In the genomic region with DNA sequence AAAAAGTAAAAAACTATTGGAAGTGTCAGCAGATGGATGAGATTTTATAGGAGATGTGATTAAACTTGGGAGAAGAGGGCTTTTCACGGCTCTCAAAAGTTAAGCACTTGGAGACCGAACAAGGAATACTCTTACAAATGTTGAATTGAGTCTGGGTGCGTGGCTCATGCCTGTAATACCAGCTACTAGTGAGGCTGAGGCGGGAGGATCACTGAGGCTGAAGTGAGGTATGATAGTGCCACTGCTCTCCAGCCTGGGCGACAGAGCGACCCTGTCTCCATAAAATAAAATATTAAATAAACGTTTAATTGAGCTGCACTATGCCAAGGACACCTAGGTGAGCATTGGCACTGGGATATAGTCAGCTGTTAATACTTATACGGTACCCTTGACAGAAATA, we compare ENCODE assay signal across 11 cellular contexts. TPM values are rescaled to one million over a fixed set of nuclear protein-coding genes. Genes with fewer than 3 reads are reported as not detected.
DNase-seq lines count a peak whose midpoint lies in the region; ATAC-seq and TF ChIP-seq lines count a peak whose summit lies in the region.
"Had no signal": no experiment of that assay in that cellular context is flagged by ENCODE, and none has a peak within 500 bp of the region (broad histone marks: within the 10 kb centered on the region; RNA-seq: fewer than 3 reads in every experiment).

No MANE protein-coding gene starts in this region.

- DNase-seq in activated T-cell treated with anti-CD3 and anti-CD28 coated beads, Interleukin-2, amount 50 U/mL, for 4 hours, result no peak
- no peak for DNase-seq in activated T-cell treated with anti-CD3 and anti-CD28 coated beads, Interleukin-2, amount 50 U/mL, for 1 hour
- DNase-seq in Panc1 (ENCODE audit: low read depth, low spot score) (no peak), fibroblast of lung (ENCODE audit: low read depth in 2 of 2) (no peak), NCI-H510A (lab: John Stamatoyannopoulos, UW) (no peak), aorta (no peak)
- DNase-seq in central memory CD4-positive, alpha-beta T cell, result no peak
- DNase-seq: heart right ventricle, NCI-H526 treated with DMSO at 0.1 percent for 48 hours had no signal

- peak overlapping the region; percentile 97 for H3K27ac ChIP-seq in Panc1 (ENCODE audit: low read length)
- H3K27ac ChIP-seq in fibroblast of lung (ENCODE audit: insufficient read depth, low read length), result no peak overlapping the region
- H3K27ac ChIP-seq in aorta (ENCODE audit: low read depth in 1 of 2, low read length in 2 of 2), result no peak overlapping the region
- H3K27ac ChIP-seq: neutrophil had no signal

- POLR2A ChIA-PET in Panc1 (lab: Charles Lee), result no interaction called here

- 90 to 94% methylated on average over 8 of the region's 8 CpGs for WGBS in aorta, 2 donors

- H3K4me3 Mint-ChIP-seq in activated T-cell treated with anti-CD3 and anti-CD28 coated beads, Interleukin-2, amount 50 U/mL, for 4 hours, result peak overlapping the region; percentile 97

- no TSS peak for BruUV-seq in Panc1 (replicated peaks; lab: Mats Ljungman, UMichigan)

- H3K27me3 Mint-ChIP-seq in activated T-cell treated with anti-CD3 and anti-CD28 coated beads, Interleukin-2, amount 50 U/mL, for 4 hours (ENCODE audit: low read depth), result no peaks in the 10 kb centered on the region

- ATAC-seq in activated T-cell treated with anti-CD3 and anti-CD28 coated beads, Interleukin-2, amount 50 U/mL, for 4 hours, result no peak
- no peak for ATAC-seq in Panc1
- ATAC-seq in aorta (ENCODE audit: low FRiP score), result no peak
- ATAC-seq: heart right ventricle had no signal

- H3K4me3 ChIP-seq in Panc1 (ENCODE audit: low read depth in 2 of 2, low read length in 2 of 2) (peak overlapping the region; percentile 90 to 99), fibroblast of lung (replicated peaks in 1 of 4; ENCODE audit: control extremely low read depth in 1 of 4, insufficient read depth in 1 of 4, low read depth in 3 of 4, low read length in 4 of 4) (peak overlapping the region in 3 of 4 experiments; percentile 90 to 95 (median 92)), skeletal muscle satellite cell (ENCODE audit: low read length) (no peak overlapping the region), aorta (ENCODE audit: low read length in 2 of 2) (no peak overlapping the region)

- CTCF ChIA-PET in Panc1 (lab: Charles Lee), result interaction anchor here (0.6 kb wide), 1 partner anchor 227 kb away, joined by 5 read pairs; no protein-coding TSS in a partner anchor

- H3K36me3 ChIP-seq in Panc1 (ENCODE audit: control insufficient read depth, insufficient read depth, low read length) (peaks cover 11% of the 10 kb centered on the region), fibroblast of lung (ENCODE audit: control insufficient read depth, insufficient read depth, low read length) (no peaks in the 10 kb centered on the region), skeletal muscle satellite cell (ENCODE audit: insufficient read depth, low read length) (no peaks in the 10 kb centered on the region), aorta (ENCODE audit: control insufficient read depth in 1 of 2, insufficient read depth in 2 of 2, low read length in 1 of 2) (no peaks in the 10 kb centered on the region)

- H3K9ac ChIP-seq in fibroblast of lung (ENCODE audit: insufficient read depth, low read length) (no peak overlapping the region), skeletal muscle satellite cell (ENCODE audit: low read depth, low read length) (no peak overlapping the region)

- no peaks in the 10 kb centered on the region for H3K27me3 ChIP-seq in Panc1 (ENCODE audit: control insufficient read depth, insufficient read depth, low read length)
- no peaks in the 10 kb centered on the region for H3K27me3 ChIP-seq in fibroblast of lung (ENCODE audit: control insufficient read depth, insufficient read depth, low read length)
- H3K27me3 ChIP-seq in skeletal muscle satellite cell (ENCODE audit: control insufficient read depth, insufficient read depth, low read length), result no peaks in the 10 kb centered on the region
- no peaks in the 10 kb centered on the region for H3K27me3 ChIP-seq in aorta (ENCODE audit: control insufficient read depth in 1 of 2, insufficient read depth in 2 of 2, low read length in 1 of 2)
- H3K27me3 ChIP-seq: heart right ventricle, neutrophil had no signal

- no peak overlapping the region for H2AFZ ChIP-seq in fibroblast of lung (ENCODE audit: low read length)

- peaks cover 50% of the 10 kb centered on the region for H3K4me1 Mint-ChIP-seq in activated T-cell treated with anti-CD3 and anti-CD28 coated beads, Interleukin-2, amount 50 U/mL, for 4 hours (ENCODE audit: low read depth)

- no peaks in the 10 kb centered on the region for H3K9me3 ChIP-seq in Panc1 (ENCODE audit: control insufficient read depth, insufficient read depth, low read depth, low read length)
- no peaks in the 10 kb centered on the region for H3K9me3 ChIP-seq in fibroblast of lung (ENCODE audit: control insufficient read depth, insufficient read depth, low read depth, low read length)
- H3K9me3 ChIP-seq in skeletal muscle satellite cell (replicated peaks; ENCODE audit: low read length), result no peaks in the 10 kb centered on the region
- H3K9me3 ChIP-seq in aorta (ENCODE audit: control insufficient read depth, low read length), result no peaks in the 10 kb centered on the region
- H3K9me3 ChIP-seq: heart right ventricle, neutrophil had no signal

- no peaks in the 10 kb centered on the region for H3K9me3 Mint-ChIP-seq in activated T-cell treated with anti-CD3 and anti-CD28 coated beads, Interleukin-2, amount 50 U/mL, for 4 hours

- TF ChIP-seq CTCF in Panc1 (IDR thresholded peaks at IDR 0.05) (no peak), fibroblast of lung (conservative IDR thresholded peaks at IDR 0.05 in 1 of 2, IDR thresholded peaks at IDR 0.05 in 1 of 2; ENCODE audit: low read depth in 1 of 2, low read length in 2 of 2) (no peak)

- peaks cover 4% of the 10 kb centered on the region for H3K36me3 Mint-ChIP-seq in activated T-cell treated with anti-CD3 and anti-CD28 coated beads, Interleukin-2, amount 50 U/mL, for 4 hours (ENCODE audit: insufficient read depth)

- H3K4me1 ChIP-seq in Panc1 (ENCODE audit: control insufficient read depth, insufficient read depth, low read length) (peaks cover 29% of the 10 kb centered on the region), fibroblast of lung (ENCODE audit: control insufficient read depth, extremely low read depth, insufficient read depth, low read length) (peaks cover 2% of the 10 kb centered on the region), skeletal muscle satellite cell (ENCODE audit: control insufficient read depth, insufficient read depth, low read length) (peaks cover 20% of the 10 kb centered on the region), aorta (ENCODE audit: control insufficient read depth in 1 of 2, insufficient read depth in 2 of 2, low read length in 2 of 2) (peaks cover 0 to 2% of the 10 kb centered on the region in 2 donors)

- in situ Hi-C loops in Panc1 (cut with HindIII; ENCODE audit: low pct_unique_long_range_greater_than_20kb, low sequenced_read_pairs), result no loop called here

- H3K4me2 ChIP-seq in fibroblast of lung (ENCODE audit: extremely low read depth, insufficient read depth, low read length) (peak overlapping the region; percentile 96), skeletal muscle satellite cell (ENCODE audit: low read length) (peak overlapping the region; percentile 92)

- H4K20me1 ChIP-seq in fibroblast of lung (ENCODE audit: control insufficient read depth, extremely low read depth, insufficient read depth, low read length), result no peaks in the 10 kb centered on the region

- intact Hi-C loops in Panc1 (cut with micrococcal nuclease; ENCODE audit: unreplicated experiment) (loop anchor here (5.0 kb wide), 1 partner anchor 635 kb away; no protein-coding TSS in a partner anchor), aorta (cut with DNase I) (no loop called here)

- H3K79me2 ChIP-seq in fibroblast of lung (ENCODE audit: control insufficient read depth, insufficient read depth, low read length), result peaks cover 49% of the 10 kb centered on the region

RNA-seq across cellular contexts. Expression of gene CEP57, which starts 1.9 kb away (rescaled TPM):
- total RNA-seq in activated T-cell treated with anti-CD3 and anti-CD28 coated beads, Interleukin-2, amount 50 U/mL, for 4 hours, result 10 to 100 TPM; 27.7 to 40.1 (median 39.0) TPM
- total RNA-seq in Panc1 (2021; ENCODE audit: unreplicated experiment) (50.3 TPM), fibroblast of lung (55.8 and 59.1 TPM in 2 replicates), aorta (10 to 100 TPM; 24.5 to 39.3 TPM)
- 18.7 TPM for polyA plus RNA-seq in Panc1 (2012; ENCODE audit: insufficient read length)
- polyA plus RNA-seq in fibroblast of lung (30.6 and 37.0 TPM in 2 replicates), aorta (10 to 100 TPM; 20.5 to 21.7 TPM)
- 17.1 and 23.1 TPM in 2 replicates for polyA plus RNA-seq in fibroblast of lung (2012)
- polyA minus RNA-seq in fibroblast of lung (ENCODE audit: low replicate concordance), result 1.3 and 4.2 TPM in 2 replicates
- 22.3 and 28.4 TPM in 2 replicates for total RNA-seq in skeletal muscle satellite cell (2012; rRNA removed)

RNA-seq across cellular contexts. Expression of gene FAM76B, which starts 2.6 kb away (rescaled TPM):
- 10 to 100 TPM; 19.8 to 25.3 (median 23.2) TPM for total RNA-seq in activated T-cell treated with anti-CD3 and anti-CD28 coated beads, Interleukin-2, amount 50 U/mL, for 4 hours
- total RNA-seq in Panc1 (2021; ENCODE audit: unreplicated experiment), result 31.2 TPM
- polyA plus RNA-seq in Panc1 (2012; ENCODE audit: insufficient read length), result 17.5 TPM
- 16.7 and 18.2 TPM in 2 replicates for total RNA-seq in fibroblast of lung
- polyA plus RNA-seq in fibroblast of lung, result 14.9 and 18.4 TPM in 2 replicates
- polyA plus RNA-seq in fibroblast of lung (2012), result 6.9 and 7.3 TPM in 2 replicates
- 0.70 and 6.2 TPM in 2 replicates for polyA minus RNA-seq in fibroblast of lung (ENCODE audit: low replicate concordance)
- 12.9 and 13.9 TPM in 2 replicates for total RNA-seq in skeletal muscle satellite cell (2012; rRNA removed)
- 10 to 100 TPM; 22.6 to 33.4 TPM for total RNA-seq in aorta
- polyA plus RNA-seq in aorta, result 10 to 100 TPM in 1 of 2 donors, 1 to 10 TPM in 1; 6.9 to 22.2 TPM

Comparison
In these comparisons a context has a peak if more than half of its experiments do, and no peak if none do; other contexts are left out.
1. H3K4me3 ChIP-seq: peak in Panc1 (2 of 2) and fibroblast of lung (3 of 4); none in skeletal muscle satellite cell (single experiment) and aorta (0 of 2).